1 cellular context compared by ENCODE assay signal in the genomic region with DNA sequence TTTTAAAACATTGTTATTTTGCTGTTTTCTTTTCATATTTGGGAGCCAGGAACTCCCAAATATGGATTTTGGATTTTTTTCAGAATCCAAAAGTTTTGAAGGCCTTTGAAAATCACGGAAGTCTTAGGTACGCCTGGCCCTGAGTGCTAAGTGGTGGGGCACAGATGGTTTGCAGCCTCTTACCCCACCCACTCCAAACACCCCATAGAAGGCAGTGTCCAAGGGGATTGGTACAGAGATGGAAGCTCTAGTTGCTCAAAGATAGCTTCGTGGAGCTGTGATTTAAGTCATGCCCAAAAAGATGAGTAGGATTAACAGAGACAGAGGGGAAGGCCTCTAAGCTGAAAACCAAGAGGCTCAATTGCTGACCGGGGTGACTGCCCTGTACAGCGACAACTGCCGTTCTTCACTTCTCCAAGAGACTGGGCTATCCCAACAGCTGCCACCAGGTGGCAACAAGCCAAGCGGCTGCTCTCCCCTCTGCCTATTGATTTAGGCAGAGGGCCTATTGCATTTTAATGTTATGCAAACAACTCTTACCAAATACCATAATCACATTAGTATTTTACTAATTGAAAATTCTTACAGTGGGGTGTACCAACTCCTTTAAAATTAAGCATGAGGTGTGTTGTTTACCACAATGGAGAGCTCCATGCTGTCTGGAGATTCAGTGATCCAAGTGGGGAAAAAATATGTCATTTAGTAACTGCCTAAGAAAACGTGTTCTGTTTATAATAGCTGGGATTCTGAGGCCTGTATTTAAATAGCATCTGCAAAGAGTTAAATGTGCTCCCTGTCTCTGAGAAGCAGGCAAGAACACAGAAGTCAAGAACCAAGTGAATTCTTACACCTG.
TF ChIP-seq lines count a peak whose summit lies in the region.

No MANE protein-coding gene starts in this region.

TF ChIP-seq in H1, 55 proteins besides CTCF, POLR2A, EP300 and RAD21:
- TF ChIP-seq JUN (IDR thresholded peaks at IDR 0.05; ENCODE audit: low read depth, low read length) (no peak), SIX5 (IDR thresholded peaks at IDR 0.05; ENCODE audit: low read depth, low read length) (no peak), CTBP2 (IDR thresholded peaks at IDR 0.05; ENCODE audit: borderline replicate concordance, insufficient read depth, insufficient read length, low read length) (no peak), TBP (IDR thresholded peaks at IDR 0.05; ENCODE audit: low read depth, low read length) (no peak), CBX8 (IDR thresholded peaks at IDR 0.05; ENCODE audit: borderline replicate concordance, low read depth, low read length) (no peak), SAP30 (IDR thresholded peaks at IDR 0.05; ENCODE audit: insufficient read depth, insufficient replicate concordance, low read length) (no peak), HDAC6 (IDR thresholded peaks at IDR 0.05; ENCODE audit: low read depth, low read length) (no peak), HDAC2 (IDR thresholded peaks at IDR 0.05; ENCODE audit: borderline replicate concordance in 1 of 2, low read depth in 2 of 2, low read length in 2 of 2) (no peak), GTF2F1 (IDR thresholded peaks at IDR 0.05; ENCODE audit: borderline replicate concordance, low read depth, low read length) (no peak), EGR1 (IDR thresholded peaks at IDR 0.05; ENCODE audit: borderline replicate concordance, low read depth, low read length) (no peak), POLR2AphosphoS5 (IDR thresholded peaks at IDR 0.05; ENCODE audit: low read depth, low read length) (no peak), CHD2 (IDR thresholded peaks at IDR 0.05; ENCODE audit: low read length) (no peak), YY1 (IDR thresholded peaks at IDR 0.05; ENCODE audit: low read depth, low read length) (no peak), ATF3 (IDR thresholded peaks at IDR 0.05; ENCODE audit: insufficient read depth, low read depth, low read length) (no peak), JUND (IDR thresholded peaks at IDR 0.05; ENCODE audit: low read length) (no peak)
- TF ChIP-seq, protein P1, sequence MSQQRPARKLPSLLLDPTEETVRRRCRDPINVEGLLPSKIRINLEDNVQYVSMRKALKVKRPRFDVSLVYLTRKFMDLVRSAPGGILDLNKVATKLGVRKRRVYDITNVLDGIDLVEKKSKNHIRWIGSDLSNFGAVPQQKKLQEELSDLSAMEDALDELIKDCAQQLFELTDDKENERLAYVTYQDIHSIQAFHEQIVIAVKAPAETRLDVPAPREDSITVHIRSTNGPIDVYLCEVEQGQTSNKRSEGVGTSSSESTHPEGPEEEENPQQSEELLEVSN (IDR thresholded peaks at IDR 0.05) = no peak
